8 cellular contexts compared by ENCODE assay signal in genomic region chr1:152869808-152870419, GRCh38. TPM values are rescaled to one million over a fixed set of nuclear protein-coding genes. Genes with fewer than 3 reads are reported as not detected.
DNase-seq lines count a peak whose midpoint lies in the region; ATAC-seq and TF ChIP-seq lines count a peak whose summit lies in the region.

No MANE protein-coding gene starts in this region.

- ATAC-seq in GM21515 (IDR thresholded peaks at IDR 0.05; ENCODE audit: unreplicated experiment): no peak

- no peak overlapping the region for H3K4me3 ChIP-seq in SK-N-MC
- no peak overlapping the region for H3K4me3 ChIP-seq in cardiac muscle cell

- H3K4me3 Mint-ChIP-seq in activated naive CD4-positive, alpha-beta T cell treated with anti-CD3 and anti-CD28 coated beads, Interleukin-2, amount 10 ng/mL, durations not matched to agents 7 days and 5 days: no peak overlapping the region

- H3K9me3 ChIP-seq in SK-N-MC (ENCODE audit: low read depth, low read length) (no peaks in the 10 kb centered on the region), cardiac muscle cell (ENCODE audit: low read depth) (no peaks in the 10 kb centered on the region)

- no peak overlapping the region for H3K27ac Mint-ChIP-seq in activated naive CD4-positive, alpha-beta T cell treated with anti-CD3 and anti-CD28 coated beads, Interleukin-2, amount 10 ng/mL, durations not matched to agents 7 days and 5 days

- H3K27ac ChIP-seq in SK-N-MC (no peak overlapping the region), cardiac muscle cell (no peak overlapping the region)

- no peaks in the 10 kb centered on the region for H3K27me3 Mint-ChIP-seq in activated naive CD4-positive, alpha-beta T cell treated with anti-CD3 and anti-CD28 coated beads, Interleukin-2, amount 10 ng/mL, durations not matched to agents 7 days and 5 days

- H3K4me1 ChIP-seq in cardiac muscle cell (ENCODE audit: low read depth): no peaks in the 10 kb centered on the region

- DNase-seq in NCI-H2227 (lab: John Stamatoyannopoulos, UW; ENCODE audit: unreplicated experiment) (peak; percentile 4), NCI-H2227 treated with DMSO at 0.1 percent for 48 hours (lab: John Stamatoyannopoulos, UW) (no peak), LoVo (ENCODE audit: low spot score) (peak; percentile 77), SK-N-MC (ENCODE audit: low read depth, low spot score) (peak; percentile 16), cardiac muscle cell (ENCODE audit: low read depth in 1 of 2, low spot score in 1 of 2) (peak; percentile 70 to 73), renal cortical epithelial cell (ENCODE audit: low read depth) (peak; percentile 51)
- DNase-seq in activated naive CD4-positive, alpha-beta T cell treated with anti-CD3 and anti-CD28 coated beads, Interleukin-2, amount 10 ng/mL, durations not matched to agents 7 days and 5 days: peak; percentile 69

- no peaks in the 10 kb centered on the region for H3K4me1 Mint-ChIP-seq in activated naive CD4-positive, alpha-beta T cell treated with anti-CD3 and anti-CD28 coated beads, Interleukin-2, amount 10 ng/mL, durations not matched to agents 7 days and 5 days

- peak; percentile 83 for TF ChIP-seq CTCF in cardiac muscle cell (IDR thresholded peaks at IDR 0.05; ENCODE audit: low read depth, low read length)

- no peaks in the 10 kb centered on the region for H3K9me3 Mint-ChIP-seq in activated naive CD4-positive, alpha-beta T cell treated with anti-CD3 and anti-CD28 coated beads, Interleukin-2, amount 10 ng/mL, durations not matched to agents 7 days and 5 days

- H3K27me3 ChIP-seq in cardiac muscle cell: no peaks in the 10 kb centered on the region

- H3K36me3 Mint-ChIP-seq in activated naive CD4-positive, alpha-beta T cell treated with anti-CD3 and anti-CD28 coated beads, Interleukin-2, amount 10 ng/mL, durations not matched to agents 7 days and 5 days: no peaks in the 10 kb centered on the region

- H3K9ac ChIP-seq in SK-N-MC (ENCODE audit: insufficient read length): no peak overlapping the region

- CTCF ChIA-PET in activated naive CD4-positive, alpha-beta T cell treated with anti-CD3 and anti-CD28 coated beads, Interleukin-2, amount 10 ng/mL, durations not matched to agents 7 days and 5 days (lab: Charles Lee): interaction anchor here (0.6 to 2.0 kb wide), 5 partner anchors 20 to 353 kb away, joined by 3 to 5 read pairs (median 3); partner anchors contain the start of genes LCE2A and LELP1

- H3K36me3 ChIP-seq in SK-N-MC (ENCODE audit: insufficient read depth, low read length): no peaks in the 10 kb centered on the region
- H3K36me3 ChIP-seq in cardiac muscle cell: no peaks in the 10 kb centered on the region

RNA-seq across cellular contexts. Expression of gene SMCP, which starts 8.2 kb away (rescaled TPM):
- total RNA-seq in cardiac muscle cell (not detected in 2 replicates), renal cortical epithelial cell (not detected in 2 replicates)
- not detected in 2 replicates for polyA plus RNA-seq in cardiac muscle cell

RNA-seq across cellular contexts. Expression of gene LCE7A, which starts 10.1 kb away (rescaled TPM):
- total RNA-seq in cardiac muscle cell (not detected in 2 replicates), renal cortical epithelial cell (not detected in 2 replicates)
- not detected in 2 replicates for polyA plus RNA-seq in cardiac muscle cell

RNA-seq across cellular contexts. Expression of gene LCE6A, which starts 27.3 kb away (rescaled TPM):
- total RNA-seq in cardiac muscle cell (not detected in 2 replicates), renal cortical epithelial cell (not detected in 2 replicates)
- polyA plus RNA-seq in cardiac muscle cell: not detected in 2 replicates

RNA-seq across cellular contexts. Expression of gene IVL, which starts 38.4 kb away (rescaled TPM):
- total RNA-seq in cardiac muscle cell (not detected in 2 replicates), renal cortical epithelial cell (0.15 and 2.4 TPM in 2 replicates)
- polyA plus RNA-seq in cardiac muscle cell: not detected in 2 replicates

RNA-seq across cellular contexts. Expression of gene LCE1A, which starts 42.6 kb away (rescaled TPM):
- total RNA-seq in cardiac muscle cell (not detected in 2 replicates), renal cortical epithelial cell (not detected in 2 replicates)
- not detected in 2 replicates for polyA plus RNA-seq in cardiac muscle cell
